1 cellular context compared by ENCODE assay signal in genomic region chr9:130235558-130236435, GRCh38.
TF ChIP-seq lines count a peak whose summit lies in the region.

No MANE protein-coding gene starts in this region.

TF ChIP-seq in HepG2, 621 proteins besides CTCF, POLR2A, EP300 and RAD21 (continued from another document):
- TF ChIP-seq HMGXB4 (CRISPR knock-in tag; IDR thresholded peaks at IDR 0.05; ENCODE audit: borderline replicate concordance in 1 of 2, low read depth in 1 of 2), result peak; percentile 14 to 25; a peak in 1 of 4 replicates
- TF ChIP-seq, protein P1, sequence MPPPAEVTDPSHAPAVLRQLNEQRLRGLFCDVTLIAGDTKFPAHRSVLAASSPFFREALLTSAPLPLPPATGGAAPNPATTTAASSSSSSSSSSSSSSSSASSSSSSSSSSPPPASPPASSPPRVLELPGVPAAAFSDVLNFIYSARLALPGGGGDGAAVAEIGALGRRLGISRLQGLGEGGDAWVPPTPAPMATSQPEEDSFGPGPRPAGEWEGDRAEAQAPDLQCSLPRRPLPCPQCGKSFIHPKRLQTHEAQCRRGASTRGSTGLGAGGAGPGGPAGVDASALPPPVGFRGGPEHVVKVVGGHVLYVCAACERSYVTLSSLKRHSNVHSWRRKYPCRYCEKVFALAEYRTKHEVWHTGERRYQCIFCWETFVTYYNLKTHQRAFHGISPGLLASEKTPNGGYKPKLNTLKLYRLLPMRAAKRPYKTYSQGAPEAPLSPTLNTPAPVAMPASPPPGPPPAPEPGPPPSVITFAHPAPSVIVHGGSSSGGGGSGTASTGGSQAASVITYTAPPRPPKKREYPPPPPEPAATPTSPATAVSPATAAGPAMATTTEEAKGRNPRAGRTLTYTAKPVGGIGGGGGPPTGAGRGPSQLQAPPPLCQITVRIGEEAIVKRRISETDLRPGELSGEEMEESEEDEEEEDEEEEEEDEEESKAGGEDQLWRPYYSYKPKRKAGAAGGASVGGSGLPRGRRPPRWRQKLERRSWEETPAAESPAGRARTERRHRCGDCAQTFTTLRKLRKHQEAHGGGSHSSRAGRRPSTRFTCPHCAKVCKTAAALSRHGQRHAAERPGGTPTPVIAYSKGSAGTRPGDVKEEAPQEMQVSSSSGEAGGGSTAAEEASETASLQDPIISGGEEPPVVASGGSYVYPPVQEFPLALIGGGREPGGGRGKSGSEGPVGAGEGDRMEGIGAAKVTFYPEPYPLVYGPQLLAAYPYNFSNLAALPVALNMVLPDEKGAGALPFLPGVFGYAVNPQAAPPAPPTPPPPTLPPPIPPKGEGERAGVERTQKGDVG (CRISPR knock-in tag; IDR thresholded peaks at IDR 0.05; ENCODE audit: borderline replicate concordance), result 0 out of 2 replicates have a peak, but pooled peaks have one; percentile 42
- TF ChIP-seq XRCC5 (optimal IDR thresholded peaks at IDR 0.05; ENCODE audit: low read length), result peak; percentile 78
- TF ChIP-seq SMC3 (IDR thresholded peaks at IDR 0.05; ENCODE audit: low read length), result peak; percentile 43; the same call in 1 of the 2 replicates
- 0 out of 2 replicates have a peak, but pooled peaks have one; percentile 34 for TF ChIP-seq SALL2 (CRISPR knock-in tag; IDR thresholded peaks at IDR 0.05)
- TF ChIP-seq ATF7-NPFF (CRISPR knock-in tag; IDR thresholded peaks at IDR 0.05; ENCODE audit: low read depth), result no peak
- TF ChIP-seq ZNF142 (CRISPR knock-in tag; IDR thresholded peaks at IDR 0.05), result no peak
- peak; percentile 33; the same call in 1 of the 2 replicates for TF ChIP-seq ZNF788 (CRISPR knock-in tag; IDR thresholded peaks at IDR 0.05; ENCODE audit: borderline replicate concordance)
- 0 out of 2 replicates have a peak, but pooled peaks have one; percentile 28 for TF ChIP-seq GABPB1 (CRISPR knock-in tag; IDR thresholded peaks at IDR 0.05)
- peak; percentile 39; the same call in 1 of the 2 replicates for TF ChIP-seq ZNF572 (CRISPR knock-in tag; IDR thresholded peaks at IDR 0.05)
- 0 out of 2 replicates have a peak, but pooled peaks have one; percentile 23 for TF ChIP-seq MAZ (IDR thresholded peaks at IDR 0.05; ENCODE audit: borderline replicate concordance, low read depth, low read length)
- no peak for TF ChIP-seq MAZ (CRISPR knock-in tag; IDR thresholded peaks at IDR 0.05; ENCODE audit: low read depth)
- peak; percentile 34; the same call in 1 of the 2 replicates for TF ChIP-seq KDM2A (CRISPR knock-in tag; IDR thresholded peaks at IDR 0.05; ENCODE audit: borderline replicate concordance, low read depth)
- peak; percentile 27; the same call in 1 of the 2 replicates for TF ChIP-seq ZNF687 (CRISPR knock-in tag; IDR thresholded peaks at IDR 0.05)
- TF ChIP-seq STAG1 (CRISPR knock-in tag; IDR thresholded peaks at IDR 0.05), result peak; percentile 88
- peak; percentile 44; the same call in 1 of the 2 replicates for TF ChIP-seq SALL1 (CRISPR knock-in tag; IDR thresholded peaks at IDR 0.05)
- 0 out of 2 replicates have a peak, but pooled peaks have one; percentile 17 for TF ChIP-seq THAP11 (CRISPR knock-in tag; IDR thresholded peaks at IDR 0.05)
- TF ChIP-seq, protein P2, sequence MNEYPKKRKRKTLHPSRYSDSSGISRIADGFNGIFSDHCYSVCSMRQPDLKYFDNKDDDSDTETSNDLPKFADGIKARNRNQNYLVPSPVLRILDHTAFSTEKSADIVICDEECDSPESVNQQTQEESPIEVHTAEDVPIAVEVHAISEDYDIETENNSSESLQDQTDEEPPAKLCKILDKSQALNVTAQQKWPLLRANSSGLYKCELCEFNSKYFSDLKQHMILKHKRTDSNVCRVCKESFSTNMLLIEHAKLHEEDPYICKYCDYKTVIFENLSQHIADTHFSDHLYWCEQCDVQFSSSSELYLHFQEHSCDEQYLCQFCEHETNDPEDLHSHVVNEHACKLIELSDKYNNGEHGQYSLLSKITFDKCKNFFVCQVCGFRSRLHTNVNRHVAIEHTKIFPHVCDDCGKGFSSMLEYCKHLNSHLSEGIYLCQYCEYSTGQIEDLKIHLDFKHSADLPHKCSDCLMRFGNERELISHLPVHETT (CRISPR knock-in tag; conservative IDR thresholded peaks at IDR 0.05), result no peak
- peak; percentile 67; the same call in 1 of the 2 replicates for TF ChIP-seq ZBTB7B (CRISPR knock-in tag; IDR thresholded peaks at IDR 0.05)
- TF ChIP-seq, protein P3, sequence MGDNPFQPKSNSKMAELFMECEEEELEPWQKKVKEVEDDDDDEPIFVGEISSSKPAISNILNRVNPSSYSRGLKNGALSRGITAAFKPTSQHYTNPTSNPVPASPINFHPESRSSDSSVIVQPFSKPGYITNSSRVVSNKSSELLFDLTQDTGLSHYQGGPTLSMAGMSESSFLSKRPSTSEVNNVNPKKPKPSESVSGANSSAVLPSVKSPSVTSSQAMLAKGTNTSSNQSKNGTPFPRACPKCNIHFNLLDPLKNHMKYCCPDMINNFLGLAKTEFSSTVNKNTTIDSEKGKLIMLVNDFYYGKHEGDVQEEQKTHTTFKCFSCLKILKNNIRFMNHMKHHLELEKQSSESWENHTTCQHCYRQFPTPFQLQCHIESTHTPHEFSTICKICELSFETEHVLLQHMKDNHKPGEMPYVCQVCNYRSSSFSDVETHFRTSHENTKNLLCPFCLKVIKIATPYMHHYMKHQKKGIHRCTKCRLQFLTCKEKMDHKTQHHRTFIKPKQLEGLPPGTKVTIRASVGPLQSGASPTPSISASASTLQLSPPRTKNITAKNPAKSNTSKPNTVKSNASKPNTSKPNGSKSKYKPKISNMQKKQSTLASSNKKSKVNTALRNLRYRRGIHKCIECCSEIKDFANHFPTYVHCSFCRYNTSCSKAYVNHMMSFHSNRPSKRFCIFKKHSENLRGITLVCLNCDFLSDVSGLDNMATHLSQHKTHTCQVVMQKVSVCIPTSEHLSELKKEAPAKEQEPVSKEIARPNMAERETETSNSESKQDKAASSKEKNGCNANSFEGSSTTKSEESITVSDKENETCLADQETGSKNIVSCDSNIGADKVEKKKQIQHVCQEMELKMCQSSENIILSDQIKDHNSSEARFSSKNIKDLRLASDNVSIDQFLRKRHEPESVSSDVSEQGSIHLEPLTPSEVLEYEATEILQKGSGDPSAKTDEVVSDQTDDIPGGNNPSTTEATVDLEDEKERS (CRISPR knock-in tag; IDR thresholded peaks at IDR 0.05), result no peak
